ENCODE assay signal across 11 cellular contexts in genomic region chr5:14744296-14745187, GRCh38.
DNase-seq lines count a peak whose midpoint lies in the region; ATAC-seq and TF ChIP-seq lines count a peak whose summit lies in the region.
"Had no signal": no experiment of that assay in that cellular context is flagged by ENCODE, and none has a peak within 500 bp of the region (broad histone marks: within the 10 kb centered on the region; RNA-seq: fewer than 3 reads in every experiment).

No MANE protein-coding gene starts in this region.

- no peak for TF ChIP-seq CTCF in SU-DHL-6 (IDR thresholded peaks at IDR 0.05; ENCODE audit: insufficient read depth, low read length, poor library complexity, severe bottlenecking)

- H4K20me1 ChIP-seq in BLaER1 (no peaks in the 10 kb centered on the region), SU-DHL-6 (ENCODE audit: low read depth, low read length) (no peaks in the 10 kb centered on the region)

- peak; percentile 65 for ATAC-seq in GM21360 (IDR thresholded peaks at IDR 0.05; ENCODE audit: unreplicated experiment)
- peak; percentile 55 for ATAC-seq in left lobe of liver
- no peak for ATAC-seq in HG03354 (IDR thresholded peaks at IDR 0.05; ENCODE audit: poor library complexity, severe bottlenecking, unreplicated experiment)
- ATAC-seq: pancreas had no signal

- no peaks in the 10 kb centered on the region for H3K9me3 ChIP-seq in BLaER1
- H3K9me3 ChIP-seq in SU-DHL-6 (ENCODE audit: insufficient read depth, low read length), result no peaks in the 10 kb centered on the region
- H3K9me3 ChIP-seq: pancreas had no signal

- H2AFZ ChIP-seq in SU-DHL-6 (ENCODE audit: low read depth, low read length, severe bottlenecking), result no peak overlapping the region

- H3K9me2 ChIP-seq in SU-DHL-6 (replicated peaks; ENCODE audit: insufficient read depth, low read length), result no peaks in the 10 kb centered on the region

- no peak for DNase-seq in left lobe of liver (ENCODE audit: low spot score)
- no peak for DNase-seq in NCI-H345 treated with DMSO at 0.1 percent for 48 hours (lab: John Stamatoyannopoulos, UW; ENCODE audit: unreplicated experiment)
- no peak for DNase-seq in COLO668 (lab: John Stamatoyannopoulos, UW; ENCODE audit: unreplicated experiment)
- no peak for DNase-seq in stimulated activated CD4-positive, alpha-beta T cell treated with anti-CD3 and anti-CD28 coated beads, Interleukin-4, amount 100 ng/mL, for 4 hours
- DNase-seq: activated naive CD4-positive, alpha-beta T cell treated with anti-CD3 and anti-CD28 coated beads, Interleukin-2, amount 50 U/mL, for 16 hours; stimulated activated CD4-positive, alpha-beta T cell treated with anti-CD3 and anti-CD28 coated beads, Interleukin-4, amount 100 ng/mL, for 1 hour had no signal

- H3K27me3 ChIP-seq in BLaER1 (no peaks in the 10 kb centered on the region), SU-DHL-6 (ENCODE audit: low read length) (no peaks in the 10 kb centered on the region)
- H3K27me3 ChIP-seq: pancreas had no signal

- H3K79me2 ChIP-seq in SU-DHL-6 (ENCODE audit: insufficient read depth, low read length), result no peaks in the 10 kb centered on the region

- H3K4me2 ChIP-seq in BLaER1, result peak overlapping the region; percentile 82
- peak overlapping the region; percentile 42 for H3K4me2 ChIP-seq in SU-DHL-6 (ENCODE audit: low read depth, low read length, poor library complexity, severe bottlenecking)

- peaks cover 30% of the 10 kb centered on the region for H3K36me3 ChIP-seq in BLaER1
- H3K36me3 ChIP-seq in SU-DHL-6 (ENCODE audit: low read length), result peaks cover 6% of the 10 kb centered on the region; the same call in 1 of the 2 replicates

- H3F3A ChIP-seq in SU-DHL-6 (ENCODE audit: insufficient read depth), result 0 out of 2 replicates have a peak, but pooled peaks cover 4% of the 10 kb centered on the region

- H3K4me3 ChIP-seq in BLaER1, result no peak overlapping the region
- H3K4me3 ChIP-seq in SU-DHL-6 (ENCODE audit: insufficient read depth, low read length, poor library complexity, severe bottlenecking), result no peak overlapping the region
- H3K4me3 ChIP-seq: pancreas had no signal

- H3K4me1 ChIP-seq in BLaER1, result peaks cover 78% of the 10 kb centered on the region
- H3K4me1 ChIP-seq: pancreas had no signal

- H3K9ac ChIP-seq in BLaER1 (0 out of 2 replicates have a peak overlapping the region, but pooled peaks have one; percentile 15), SU-DHL-6 (ENCODE audit: low read length) (peak overlapping the region; percentile 45)

- H3K27ac ChIP-seq in BLaER1, result peak overlapping the region; percentile 66
- H3K27ac ChIP-seq in SU-DHL-6 (ENCODE audit: low read depth, low read length), result peak overlapping the region; percentile 79
- H3K27ac ChIP-seq: pancreas had no signal
